ENCODE assay signal across 8 cellular contexts in genomic region chr1:23562138-23562819, GRCh38. TPM values are rescaled to one million over a fixed set of nuclear protein-coding genes. Genes with fewer than 3 reads are reported as not detected.
A peak's percentile ranks its signal among the peaks of the same experiment; 100 is the strongest.
DNase-seq lines count a peak whose midpoint lies in the region; ATAC-seq and TF ChIP-seq lines count a peak whose summit lies in the region.

No MANE protein-coding gene starts in this region.

- CTCF ChIA-PET in activated CD8-positive, alpha-beta T cell treated with anti-CD3 and anti-CD28 coated beads, Interleukin-2, amount 10 ng/mL, durations not matched to agents 7 days and 5 days (lab: Charles Lee) = interaction anchor here (23.9 kb wide), 1 partner anchor 70 kb away, joined by 1062 read pairs; no protein-coding TSS in a partner anchor

- 1% methylated on average over 19 of the region's 19 CpGs for WGBS in aorta, 2 donors

- H3K9me3 ChIP-seq in aorta (ENCODE audit: control insufficient read depth, low read length) = no peaks in the 10 kb centered on the region

- ATAC-seq in GM18502 (IDR thresholded peaks at IDR 0.05; ENCODE audit: poor library complexity, unreplicated experiment) = peak; percentile 33
- ATAC-seq in activated CD8-positive, alpha-beta T cell treated with anti-CD3 and anti-CD28 coated beads, Interleukin-2, amount 10 ng/mL, durations not matched to agents 7 days and 5 days = no peak
- peak in 1 of 3 donors; percentile 15 for ATAC-seq in natural killer cell
- peak; percentile 89 for ATAC-seq in aorta (ENCODE audit: low FRiP score)
- ATAC-seq in GM18873 (IDR thresholded peaks at IDR 0.05; ENCODE audit: low FRiP score, unreplicated experiment) = no peak

- no peaks in the 10 kb centered on the region for H3K27me3 ChIP-seq in aorta (ENCODE audit: control insufficient read depth in 1 of 2, insufficient read depth in 2 of 2, low read length in 1 of 2)

- no peak overlapping the region for H3K4me3 Mint-ChIP-seq in activated CD8-positive, alpha-beta T cell treated with anti-CD3 and anti-CD28 coated beads, Interleukin-2, amount 10 ng/mL, durations not matched to agents 7 days and 5 days
- H3K4me3 Mint-ChIP-seq in natural killer cell = peak overlapping the region; percentile 33

- intact Hi-C loops in natural killer cell (cut with micrococcal nuclease) (no loop called here), aorta (cut with DNase I) (loop anchor here in 1 of 2 donors (1.0 kb wide), 1 partner anchor 15 kb away; no protein-coding TSS in a partner anchor)

- TF ChIP-seq CTCF in fibroblast of villous mesenchyme (IDR thresholded peaks at IDR 0.05; ENCODE audit: insufficient read depth, low read depth, low read length) (no peak), natural killer cell (IDR thresholded peaks at IDR 0.05) (no peak)

- POLR2A ChIA-PET in activated CD8-positive, alpha-beta T cell treated with anti-CD3 and anti-CD28 coated beads, Interleukin-2, amount 10 ng/mL, durations not matched to agents 7 days and 5 days (lab: Charles Lee) = no interaction called here

- H3K4me3 ChIP-seq in fibroblast of villous mesenchyme (ENCODE audit: low read depth, low read length) (no peak overlapping the region), aorta (ENCODE audit: low read length in 2 of 2) (no peak overlapping the region)

- H3K27ac Mint-ChIP-seq in activated CD8-positive, alpha-beta T cell treated with anti-CD3 and anti-CD28 coated beads, Interleukin-2, amount 10 ng/mL, durations not matched to agents 7 days and 5 days = no peak overlapping the region
- no peak overlapping the region for H3K27ac Mint-ChIP-seq in natural killer cell

- H3K9me3 Mint-ChIP-seq in activated CD8-positive, alpha-beta T cell treated with anti-CD3 and anti-CD28 coated beads, Interleukin-2, amount 10 ng/mL, durations not matched to agents 7 days and 5 days (ENCODE audit: insufficient read depth) = no peaks in the 10 kb centered on the region
- H3K9me3 Mint-ChIP-seq in natural killer cell = no peaks in the 10 kb centered on the region

- H3K4me1 Mint-ChIP-seq in activated CD8-positive, alpha-beta T cell treated with anti-CD3 and anti-CD28 coated beads, Interleukin-2, amount 10 ng/mL, durations not matched to agents 7 days and 5 days (ENCODE audit: low read depth) = peaks cover 46% of the 10 kb centered on the region
- peaks cover 38 to 45% of the 10 kb centered on the region in 2 donors for H3K4me1 Mint-ChIP-seq in natural killer cell

- H3K27me3 Mint-ChIP-seq in activated CD8-positive, alpha-beta T cell treated with anti-CD3 and anti-CD28 coated beads, Interleukin-2, amount 10 ng/mL, durations not matched to agents 7 days and 5 days (ENCODE audit: low read depth) = peaks cover 48% of the 10 kb centered on the region
- peaks cover 69 to 73% of the 10 kb centered on the region in 2 donors for H3K27me3 Mint-ChIP-seq in natural killer cell (ENCODE audit: low read depth in 2 of 2)

- H3K36me3 Mint-ChIP-seq in activated CD8-positive, alpha-beta T cell treated with anti-CD3 and anti-CD28 coated beads, Interleukin-2, amount 10 ng/mL, durations not matched to agents 7 days and 5 days (ENCODE audit: low read depth) = peaks cover 12% of the 10 kb centered on the region
- H3K36me3 Mint-ChIP-seq in natural killer cell = no peaks in the 10 kb centered on the region

- DNase-seq in ACHN (peak; percentile 89), NCI-H2171 treated with DMSO at 0.1 percent for 48 hours (lab: John Stamatoyannopoulos, UW) (peak; percentile 80), fibroblast of villous mesenchyme (ENCODE audit: low read depth) (peak; percentile 99), natural killer cell (no peak), aorta (peak; percentile 98 to 99)
- peak; percentile 48 for DNase-seq in activated CD8-positive, alpha-beta T cell treated with anti-CD3 and anti-CD28 coated beads, Interleukin-2, amount 10 ng/mL, durations not matched to agents 7 days and 5 days

- H3K36me3 ChIP-seq in aorta (ENCODE audit: control insufficient read depth in 1 of 2, insufficient read depth in 2 of 2, low read length in 1 of 2) = no peaks in the 10 kb centered on the region

- in situ Hi-C loops in ACHN (cut with HindIII; ENCODE audit: low pct_ligation_motif_present, low pct_unique_long_range_greater_than_20kb, low sequenced_read_pairs) = no loop called here

- peaks cover 0 to 5% of the 10 kb centered on the region in 2 donors for H3K4me1 ChIP-seq in aorta (ENCODE audit: control insufficient read depth in 1 of 2, insufficient read depth in 2 of 2, low read length in 2 of 2)

- H3K27ac ChIP-seq in aorta (ENCODE audit: low read depth in 1 of 2, low read length in 2 of 2) = peak overlapping the region; percentile 84 to 100

RNA-seq across cellular contexts. Expression of gene ID3, which starts 3.0 kb away (rescaled TPM):
- 10 to 100 TPM; 31.4 to 34.4 TPM for total RNA-seq in activated CD8-positive, alpha-beta T cell treated with anti-CD3 and anti-CD28 coated beads, Interleukin-2, amount 10 ng/mL, durations not matched to agents 7 days and 5 days
- total RNA-seq in fibroblast of villous mesenchyme (32.4 and 86.3 TPM in 2 replicates), natural killer cell (1 to 10 TPM in 2 of 3 donors, under 1 TPM in 1; 0.29 to 6.5 (median 2.4) TPM), aorta (100 to 1,000 TPM; 368 to 390 TPM)
- polyA plus RNA-seq in aorta = 100 to 1,000 TPM; 349 to 603 TPM

RNA-seq across cellular contexts. Expression of gene E2F2, which starts 31.2 kb away (rescaled TPM):
- 10 to 100 TPM; 75.0 to 80.3 TPM for total RNA-seq in activated CD8-positive, alpha-beta T cell treated with anti-CD3 and anti-CD28 coated beads, Interleukin-2, amount 10 ng/mL, durations not matched to agents 7 days and 5 days
- total RNA-seq in fibroblast of villous mesenchyme (2.2 and 2.9 TPM in 2 replicates), natural killer cell (1 to 10 TPM; 2.1 to 3.9 (median 3.2) TPM), aorta (under 1 TPM; 0.42 to 0.96 TPM)
- polyA plus RNA-seq in aorta = under 1 TPM in 1 of 2 donors, not detected in 1; 0.50 TPM

Comparison
In these comparisons a context has a peak if more than half of its experiments do, and no peak if none do; other contexts are left out.
1. ATAC-seq: peak in GM18502 (single experiment) and aorta (single experiment); none in activated CD8-positive, alpha-beta T cell treated with anti-CD3 and anti-CD28 coated beads, Interleukin-2, amount 10 ng/mL, durations not matched to agents 7 days and 5 days (single experiment) and GM18873 (single experiment).
2. RNA of gene E2F2, which starts 31.2 kb away (total RNA-seq): 75.0 to 80.3 TPM in activated CD8-positive, alpha-beta T cell treated with anti-CD3 and anti-CD28 coated beads, Interleukin-2, amount 10 ng/mL, durations not matched to agents 7 days and 5 days; 2.1 to 3.9 TPM in natural killer cell, 2.2 to 2.9 TPM in fibroblast of villous mesenchyme and 0.42 to 0.96 TPM in aorta; every median in the first group is over 10 times any median in the second.